ENCODE assay signal across 12 cellular contexts in the genomic region with DNA sequence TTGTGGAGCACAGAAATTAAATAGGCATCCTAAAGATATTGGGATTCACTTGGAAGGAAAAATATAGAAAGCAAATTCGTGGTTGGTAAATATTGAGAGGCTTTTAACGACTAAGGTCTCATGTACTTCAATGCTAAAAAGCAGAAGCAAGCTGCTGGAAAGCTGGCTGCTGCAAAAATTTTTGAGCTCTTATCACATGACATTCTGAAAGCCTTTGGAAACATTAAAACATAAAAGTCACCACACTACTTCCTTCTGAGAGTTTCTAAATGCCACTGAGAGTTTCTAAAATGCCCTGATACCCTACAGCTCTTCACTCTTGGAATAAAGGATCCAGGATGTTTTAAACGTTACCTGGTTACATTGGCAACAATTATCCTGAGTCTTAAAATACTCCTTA. TPM values are rescaled to one million over a fixed set of nuclear protein-coding genes. Genes with fewer than 3 reads are reported as not detected.
DNase-seq lines count a peak whose midpoint lies in the region; ATAC-seq and TF ChIP-seq lines count a peak whose summit lies in the region.
"Had no signal": no experiment of that assay in that cellular context is flagged by ENCODE, and none has a peak within 500 bp of the region (broad histone marks: within the 10 kb centered on the region; RNA-seq: fewer than 3 reads in every experiment).

No MANE protein-coding gene starts in this region.

- peak; percentile 31 for DNase-seq in DMS79 (lab: John Stamatoyannopoulos, UW)
- peak; percentile 64 for DNase-seq in SKM-1 treated with dmso at 0.1 percent for 144 hours (lab: John Stamatoyannopoulos, UW; ENCODE audit: unreplicated experiment)
- peak in 1 of 2 donors; percentile 4 for DNase-seq in memory B cell (ENCODE audit: low spot score in 2 of 2)
- no peak for DNase-seq in caudate nucleus (lab: John Stamatoyannopoulos, UW)
- no peak for DNase-seq in WERI-Rb-1
- DNase-seq in immature natural killer cell: no peak
- DNase-seq: Calu3, NCI-H2081, retina had no signal

- H3K9me3 Mint-ChIP-seq in memory B cell (no peaks in the 10 kb centered on the region), immature natural killer cell (peaks cover 0 to 3% (median 0%) of the 10 kb centered on the region in 6 donors)
- H3K9me3 Mint-ChIP-seq: GM23338 had no signal

- TF ChIP-seq CTCF in WERI-Rb-1 (IDR thresholded peaks at IDR 0.05; ENCODE audit: low read depth, low read length): no peak

- H3K4me3 ChIP-seq in WERI-Rb-1 (ENCODE audit: low read depth, low read length): no peak overlapping the region
- H3K4me3 ChIP-seq: GM23338 had no signal

- H3K36me3 ChIP-seq in WERI-Rb-1: no peaks in the 10 kb centered on the region

- H3K27me3 Mint-ChIP-seq in memory B cell (no peaks in the 10 kb centered on the region), immature natural killer cell (ENCODE audit: low read depth in 3 of 3) (no peaks in the 10 kb centered on the region)

- H3K27ac Mint-ChIP-seq in memory B cell (no peak overlapping the region), immature natural killer cell (no peak overlapping the region)
- H3K27ac Mint-ChIP-seq: GM23338 had no signal

- no peaks in the 10 kb centered on the region for H3K36me3 Mint-ChIP-seq in memory B cell
- peaks cover 0 to 7% (median 0%) of the 10 kb centered on the region in 3 donors for H3K36me3 Mint-ChIP-seq in immature natural killer cell

- no peak overlapping the region for H3K27ac ChIP-seq in caudate nucleus (ENCODE audit: low read depth, low read length)
- no peak overlapping the region for H3K27ac ChIP-seq in WERI-Rb-1

- H3K4me3 Mint-ChIP-seq in memory B cell (no peak overlapping the region), immature natural killer cell (no peak overlapping the region)
- H3K4me3 Mint-ChIP-seq: GM23338 had no signal

- H3K9me3 ChIP-seq in WERI-Rb-1 (ENCODE audit: severe bottlenecking): no peaks in the 10 kb centered on the region

- H3K27me3 ChIP-seq in WERI-Rb-1 (ENCODE audit: insufficient read depth, low read depth, severe bottlenecking): no peaks in the 10 kb centered on the region

- peaks cover 2% of the 10 kb centered on the region for H3K4me1 Mint-ChIP-seq in memory B cell
- H3K4me1 Mint-ChIP-seq in immature natural killer cell: no peaks in the 10 kb centered on the region

- peak; percentile 45 for ATAC-seq in HG02973 (IDR thresholded peaks at IDR 0.05; ENCODE audit: unreplicated experiment)
- peak; percentile 92 for ATAC-seq in memory B cell (ENCODE audit: low read depth)
- ATAC-seq in GM21723 (IDR thresholded peaks at IDR 0.05; ENCODE audit: unreplicated experiment): no peak
- ATAC-seq: GM23338 had no signal

RNA-seq across cellular contexts. Expression of gene CBLB, which starts 39.0 kb away (rescaled TPM):
- 10 to 100 TPM; 27.7 to 62.4 (median 31.5) TPM for polyA plus RNA-seq in immature natural killer cell

Comparison
In these comparisons a context has a peak if more than half of its experiments do, and no peak if none do; other contexts are left out.
1. DNase-seq: peak in DMS79 (single experiment) and SKM-1 treated with dmso at 0.1 percent for 144 hours (single experiment); none in caudate nucleus (0 of 61), WERI-Rb-1 (single experiment) and immature natural killer cell (0 of 3).